In genomic region chr6:70375166-70375565, GRCh38 we compare ENCODE assay signal across 1 cellular context.
TF ChIP-seq lines count a peak whose summit lies in the region.

No MANE protein-coding gene starts in this region.

TF ChIP-seq in SK-N-SH treated with all-trans-retinoic acid at 6 μM for 48 hours, 23 proteins besides CTCF, POLR2A, EP300 and RAD21 (continued from another document):
- TF ChIP-seq, protein P1, sequence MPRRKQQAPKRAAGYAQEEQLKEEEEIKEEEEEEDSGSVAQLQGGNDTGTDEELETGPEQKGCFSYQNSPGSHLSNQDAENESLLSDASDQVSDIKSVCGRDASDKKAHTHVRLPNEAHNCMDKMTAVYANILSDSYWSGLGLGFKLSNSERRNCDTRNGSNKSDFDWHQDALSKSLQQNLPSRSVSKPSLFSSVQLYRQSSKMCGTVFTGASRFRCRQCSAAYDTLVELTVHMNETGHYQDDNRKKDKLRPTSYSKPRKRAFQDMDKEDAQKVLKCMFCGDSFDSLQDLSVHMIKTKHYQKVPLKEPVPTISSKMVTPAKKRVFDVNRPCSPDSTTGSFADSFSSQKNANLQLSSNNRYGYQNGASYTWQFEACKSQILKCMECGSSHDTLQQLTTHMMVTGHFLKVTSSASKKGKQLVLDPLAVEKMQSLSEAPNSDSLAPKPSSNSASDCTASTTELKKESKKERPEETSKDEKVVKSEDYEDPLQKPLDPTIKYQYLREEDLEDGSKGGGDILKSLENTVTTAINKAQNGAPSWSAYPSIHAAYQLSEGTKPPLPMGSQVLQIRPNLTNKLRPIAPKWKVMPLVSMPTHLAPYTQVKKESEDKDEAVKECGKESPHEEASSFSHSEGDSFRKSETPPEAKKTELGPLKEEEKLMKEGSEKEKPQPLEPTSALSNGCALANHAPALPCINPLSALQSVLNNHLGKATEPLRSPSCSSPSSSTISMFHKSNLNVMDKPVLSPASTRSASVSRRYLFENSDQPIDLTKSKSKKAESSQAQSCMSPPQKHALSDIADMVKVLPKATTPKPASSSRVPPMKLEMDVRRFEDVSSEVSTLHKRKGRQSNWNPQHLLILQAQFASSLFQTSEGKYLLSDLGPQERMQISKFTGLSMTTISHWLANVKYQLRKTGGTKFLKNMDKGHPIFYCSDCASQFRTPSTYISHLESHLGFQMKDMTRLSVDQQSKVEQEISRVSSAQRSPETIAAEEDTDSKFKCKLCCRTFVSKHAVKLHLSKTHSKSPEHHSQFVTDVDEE (CRISPR knock-in tag; IDR thresholded peaks at IDR 0.05), result no peak
- TF ChIP-seq PPARA (CRISPR knock-in tag; IDR thresholded peaks at IDR 0.05; ENCODE audit: borderline replicate concordance) (no peak), SNAI2 (CRISPR knock-in tag; IDR thresholded peaks at IDR 0.05) (no peak), ISL1 (CRISPR knock-in tag; IDR thresholded peaks at IDR 0.05) (no peak), ESRRG (CRISPR knock-in tag; IDR thresholded peaks at IDR 0.05) (no peak), TCF4 (CRISPR knock-in tag; IDR thresholded peaks at IDR 0.05; ENCODE audit: borderline replicate concordance) (no peak), POU6F1 (CRISPR knock-in tag; IDR thresholded peaks at IDR 0.05; ENCODE audit: borderline replicate concordance, low read depth) (no peak)
- TF ChIP-seq, protein P2, sequence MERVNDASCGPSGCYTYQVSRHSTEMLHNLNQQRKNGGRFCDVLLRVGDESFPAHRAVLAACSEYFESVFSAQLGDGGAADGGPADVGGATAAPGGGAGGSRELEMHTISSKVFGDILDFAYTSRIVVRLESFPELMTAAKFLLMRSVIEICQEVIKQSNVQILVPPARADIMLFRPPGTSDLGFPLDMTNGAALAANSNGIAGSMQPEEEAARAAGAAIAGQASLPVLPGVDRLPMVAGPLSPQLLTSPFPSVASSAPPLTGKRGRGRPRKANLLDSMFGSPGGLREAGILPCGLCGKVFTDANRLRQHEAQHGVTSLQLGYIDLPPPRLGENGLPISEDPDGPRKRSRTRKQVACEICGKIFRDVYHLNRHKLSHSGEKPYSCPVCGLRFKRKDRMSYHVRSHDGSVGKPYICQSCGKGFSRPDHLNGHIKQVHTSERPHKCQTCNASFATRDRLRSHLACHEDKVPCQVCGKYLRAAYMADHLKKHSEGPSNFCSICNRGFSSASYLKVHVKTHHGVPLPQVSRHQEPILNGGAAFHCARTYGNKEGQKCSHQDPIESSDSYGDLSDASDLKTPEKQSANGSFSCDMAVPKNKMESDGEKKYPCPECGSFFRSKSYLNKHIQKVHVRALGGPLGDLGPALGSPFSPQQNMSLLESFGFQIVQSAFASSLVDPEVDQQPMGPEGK (CRISPR knock-in tag; IDR thresholded peaks at IDR 0.05; ENCODE audit: borderline replicate concordance), result no peak
